Comparison of ENCODE assay signal across 27 cellular contexts in genomic region chr14:36948157-36948859, GRCh38.
"Had no signal": no experiment of that assay in that cellular context is flagged by ENCODE, and none has a peak within 500 bp of the region (broad histone marks: within the 10 kb centered on the region; RNA-seq: fewer than 3 reads in every experiment).

No MANE protein-coding gene starts in this region.

- H3K4me1 ChIP-seq: left lung, lower lobe of right lung, neural progenitor cell, parathyroid adenoma, right atrium auricular region, right lobe of liver, tibial nerve, uterus had no signal

- H3K9me3 ChIP-seq: left lung, lower lobe of right lung, neutrophil, right atrium auricular region, right lobe of liver, tibial nerve, uterus had no signal

- H3K4me3 ChIP-seq: left lung, lower lobe of right lung, neural progenitor cell, right atrium auricular region, right lobe of liver, smooth muscle cell, tibial nerve, uterus had no signal

- FAIRE-seq: islet of Langerhans, kidney had no signal

- ATAC-seq: left colon; left lung; lower lobe of right lung; natural killer cell; right lobe of liver; stimulated activated memory B cell treated with anti-CD40 and anti-IgM and Interleukin-4, amounts not matched to agents 10 μg/mL and 1 μg/mL and 100 μg/mL, for 72 hours; stimulated activated naive CD8-positive, alpha-beta T cell treated with anti-CD3 and anti-CD28 coated beads, Interleukin-15, amount 100 ng/mL, for 72 hours had no signal

- H3K36me3 ChIP-seq: left lung, lower lobe of right lung, neural progenitor cell, neutrophil, right atrium auricular region, right lobe of liver, tibial nerve, uterus had no signal

- DNase-seq: kidney; left colon; left lung; lower lobe of right lung; mammary epithelial cell; mesendoderm; naive B cell; natural killer cell; nephron progenitor cell; occipital lobe; right lobe of liver; stimulated activated CD4-positive, alpha-beta T cell treated with anti-CD3 and anti-CD28 coated beads, Interleukin-1b, Interleukin-23, amount 100 ng/mL, for 48 hours; stimulated activated CD4-positive, alpha-beta T cell treated with anti-CD3 and anti-CD28 coated beads, Interleukin-2, amount 100 ng/mL, for 48 hours; stimulated activated CD4-positive, alpha-beta T cell treated with anti-CD3 and anti-CD28 coated beads, Interleukin-4, amount 100 ng/mL, for 4 hours; stimulated activated CD8-positive, alpha-beta memory T cell treated with anti-CD3 and anti-CD28 coated beads, Interleukin-4, amount 100 ng/mL, for 48 hours; stimulated activated naive CD4-positive, alpha-beta T cell treated with Interleukin-2 at 50 U/mL for 16 hours; stimulated activated naive CD8-positive, alpha-beta T cell treated with anti-CD3 and anti-CD28 coated beads, Interleukin-15, amount 100 ng/mL, for 72 hours; substantia nigra; uterus had no signal

- H3K27me3 ChIP-seq: left lung, neural progenitor cell, neutrophil, right atrium auricular region, right lobe of liver, tibial nerve had no signal
